1 cellular context compared by ENCODE assay signal in the genomic region with DNA sequence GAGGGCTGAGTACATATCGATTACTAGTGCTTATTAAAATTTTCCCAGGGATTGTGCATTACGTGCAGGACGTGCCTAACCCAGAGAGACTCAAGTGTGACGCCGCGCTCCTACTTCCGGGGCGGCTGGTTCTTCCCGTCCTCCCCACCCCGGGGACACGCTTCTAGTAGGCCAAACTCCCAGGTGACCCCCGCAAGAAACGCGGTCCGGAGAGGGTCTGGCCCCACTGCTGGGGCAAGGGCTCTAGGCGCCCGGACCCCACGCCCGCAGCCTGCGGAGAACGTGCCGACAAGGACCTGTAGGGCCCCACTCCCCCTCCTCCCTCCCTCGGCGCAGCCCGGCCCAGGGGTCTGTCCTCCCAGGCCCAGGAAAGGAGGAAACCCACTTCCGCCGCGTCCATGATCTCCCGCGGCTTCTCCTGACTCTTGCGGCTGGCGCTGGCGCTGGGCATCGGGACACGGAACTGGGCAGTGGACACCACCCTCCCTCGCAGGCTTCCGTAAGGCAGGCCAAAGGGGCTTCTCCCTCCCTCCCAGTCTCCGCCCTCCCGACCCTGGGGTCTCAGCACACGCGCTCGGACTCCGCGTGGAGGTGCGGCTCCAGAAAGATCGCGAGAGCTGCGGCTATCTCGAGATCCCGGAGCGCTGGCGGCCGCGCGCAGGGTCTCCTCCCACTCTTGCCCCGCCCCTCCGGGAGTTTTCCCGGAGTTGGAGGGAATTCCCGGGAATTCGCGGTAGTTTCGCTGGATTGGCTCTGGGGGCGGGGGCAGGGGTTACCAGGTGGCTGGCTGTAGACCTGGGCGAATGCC.
A peak's percentile ranks its signal among the peaks of the same experiment; 100 is the strongest.
TF ChIP-seq lines count a peak whose summit lies in the region.

A gene (minus strand): TSS at position 609 of the 808 bp plus-strand sequence. CDS start 158 bp downstream, at position 451.

TF ChIP-seq in GM12878, 131 proteins besides CTCF, POLR2A, EP300 and RAD21 (continued from another document and continues in another):
- TF ChIP-seq, protein P1, sequence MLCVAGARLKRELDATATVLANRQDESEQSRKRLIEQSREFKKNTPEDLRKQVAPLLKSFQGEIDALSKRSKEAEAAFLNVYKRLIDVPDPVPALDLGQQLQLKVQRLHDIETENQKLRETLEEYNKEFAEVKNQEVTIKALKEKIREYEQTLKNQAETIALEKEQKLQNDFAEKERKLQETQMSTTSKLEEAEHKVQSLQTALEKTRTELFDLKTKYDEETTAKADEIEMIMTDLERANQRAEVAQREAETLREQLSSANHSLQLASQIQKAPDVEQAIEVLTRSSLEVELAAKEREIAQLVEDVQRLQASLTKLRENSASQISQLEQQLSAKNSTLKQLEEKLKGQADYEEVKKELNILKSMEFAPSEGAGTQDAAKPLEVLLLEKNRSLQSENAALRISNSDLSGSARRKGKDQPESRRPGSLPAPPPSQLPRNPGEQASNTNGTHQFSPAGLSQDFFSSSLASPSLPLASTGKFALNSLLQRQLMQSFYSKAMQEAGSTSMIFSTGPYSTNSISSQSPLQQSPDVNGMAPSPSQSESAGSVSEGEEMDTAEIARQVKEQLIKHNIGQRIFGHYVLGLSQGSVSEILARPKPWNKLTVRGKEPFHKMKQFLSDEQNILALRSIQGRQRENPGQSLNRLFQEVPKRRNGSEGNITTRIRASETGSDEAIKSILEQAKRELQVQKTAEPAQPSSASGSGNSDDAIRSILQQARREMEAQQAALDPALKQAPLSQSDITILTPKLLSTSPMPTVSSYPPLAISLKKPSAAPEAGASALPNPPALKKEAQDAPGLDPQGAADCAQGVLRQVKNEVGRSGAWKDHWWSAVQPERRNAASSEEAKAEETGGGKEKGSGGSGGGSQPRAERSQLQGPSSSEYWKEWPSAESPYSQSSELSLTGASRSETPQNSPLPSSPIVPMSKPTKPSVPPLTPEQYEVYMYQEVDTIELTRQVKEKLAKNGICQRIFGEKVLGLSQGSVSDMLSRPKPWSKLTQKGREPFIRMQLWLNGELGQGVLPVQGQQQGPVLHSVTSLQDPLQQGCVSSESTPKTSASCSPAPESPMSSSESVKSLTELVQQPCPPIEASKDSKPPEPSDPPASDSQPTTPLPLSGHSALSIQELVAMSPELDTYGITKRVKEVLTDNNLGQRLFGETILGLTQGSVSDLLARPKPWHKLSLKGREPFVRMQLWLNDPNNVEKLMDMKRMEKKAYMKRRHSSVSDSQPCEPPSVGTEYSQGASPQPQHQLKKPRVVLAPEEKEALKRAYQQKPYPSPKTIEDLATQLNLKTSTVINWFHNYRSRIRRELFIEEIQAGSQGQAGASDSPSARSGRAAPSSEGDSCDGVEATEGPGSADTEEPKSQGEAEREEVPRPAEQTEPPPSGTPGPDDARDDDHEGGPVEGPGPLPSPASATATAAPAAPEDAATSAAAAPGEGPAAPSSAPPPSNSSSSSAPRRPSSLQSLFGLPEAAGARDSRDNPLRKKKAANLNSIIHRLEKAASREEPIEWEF (IDR thresholded peaks at IDR 0.05; ENCODE audit: insufficient replicate concordance, low read depth, low read length), result no peak
- TF ChIP-seq, protein P2, sequence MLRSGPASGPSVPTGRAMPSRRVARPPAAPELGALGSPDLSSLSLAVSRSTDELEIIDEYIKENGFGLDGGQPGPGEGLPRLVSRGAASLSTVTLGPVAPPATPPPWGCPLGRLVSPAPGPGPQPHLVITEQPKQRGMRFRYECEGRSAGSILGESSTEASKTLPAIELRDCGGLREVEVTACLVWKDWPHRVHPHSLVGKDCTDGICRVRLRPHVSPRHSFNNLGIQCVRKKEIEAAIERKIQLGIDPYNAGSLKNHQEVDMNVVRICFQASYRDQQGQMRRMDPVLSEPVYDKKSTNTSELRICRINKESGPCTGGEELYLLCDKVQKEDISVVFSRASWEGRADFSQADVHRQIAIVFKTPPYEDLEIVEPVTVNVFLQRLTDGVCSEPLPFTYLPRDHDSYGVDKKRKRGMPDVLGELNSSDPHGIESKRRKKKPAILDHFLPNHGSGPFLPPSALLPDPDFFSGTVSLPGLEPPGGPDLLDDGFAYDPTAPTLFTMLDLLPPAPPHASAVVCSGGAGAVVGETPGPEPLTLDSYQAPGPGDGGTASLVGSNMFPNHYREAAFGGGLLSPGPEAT (IDR thresholded peaks at IDR 0.05; ENCODE audit: low read depth), result peak; percentile 97
- TF ChIP-seq MEF2A (IDR thresholded peaks at IDR 0.05; ENCODE audit: insufficient read depth, low read depth, low read length) (no peak), ATF7 (IDR thresholded peaks at IDR 0.05; ENCODE audit: low read depth) (peak; percentile 60; the same call in 1 of the 2 replicates), YBX1 (IDR thresholded peaks at IDR 0.05) (no peak), ZBED1 (IDR thresholded peaks at IDR 0.05; ENCODE audit: borderline replicate concordance) (peak; percentile 33), RB1 (IDR thresholded peaks at IDR 0.05; ENCODE audit: borderline replicate concordance) (peak; percentile 64; the same call in 1 of the 2 replicates), NFXL1 (IDR thresholded peaks at IDR 0.05; ENCODE audit: borderline replicate concordance) (no peak), SMAD1 (IDR thresholded peaks at IDR 0.05; ENCODE audit: low read depth, partially characterized antibody) (no peak), HDGF (IDR thresholded peaks at IDR 0.05) (no peak), KLF5 (IDR thresholded peaks at IDR 0.05; ENCODE audit: partially characterized antibody) (peak; percentile 61), SPI1 (IDR thresholded peaks at IDR 0.05; ENCODE audit: borderline replicate concordance, insufficient read depth, low read depth, low read length) (no peak; the same call in 1 of the 2 replicates), CBFB (IDR thresholded peaks at IDR 0.05; ENCODE audit: low read depth) (peak; percentile 97), ESRRA (IDR thresholded peaks at IDR 0.05; ENCODE audit: low read length) (no peak), EGR1 (IDR thresholded peaks at IDR 0.05; ENCODE audit: borderline replicate concordance in 1 of 2, low read depth in 2 of 2, low read length in 2 of 2) (no peak), RFX5 (IDR thresholded peaks at IDR 0.05; ENCODE audit: low read depth, low read length) (no peak), CHD1 (IDR thresholded peaks at IDR 0.05; ENCODE audit: low read depth, low read length) (no peak), JUNB (IDR thresholded peaks at IDR 0.05) (no peak), BACH1 (IDR thresholded peaks at IDR 0.05; ENCODE audit: borderline replicate concordance) (peak; percentile 83), TBL1XR1 (IDR thresholded peaks at IDR 0.05; ENCODE audit: low read depth, low read length) (no peak), NFYA (IDR thresholded peaks at IDR 0.05; ENCODE audit: borderline replicate concordance, low read depth, low read length) (no peak), ZZZ3 (IDR thresholded peaks at IDR 0.05; ENCODE audit: control insufficient read depth, insufficient read length, low read depth) (no peak), LARP7 (IDR thresholded peaks at IDR 0.05) (peak; percentile 83), SMC3 (IDR thresholded peaks at IDR 0.05; ENCODE audit: borderline replicate concordance, low read length) (no peak), HCFC1 (IDR thresholded peaks at IDR 0.05; ENCODE audit: low read length) (peak; percentile 36), MEF2B (IDR thresholded peaks at IDR 0.05; ENCODE audit: partially characterized antibody, poor library complexity, severe bottlenecking) (peak; percentile 15), ZSCAN29 (IDR thresholded peaks at IDR 0.05) (no peak), ZNF274 (IDR thresholded peaks at IDR 0.05; ENCODE audit: insufficient read depth, insufficient read length) (no peak), GABPA (IDR thresholded peaks at IDR 0.05; ENCODE audit: low read depth) (peak; percentile 64; the same call in 1 of the 2 replicates), EED (IDR thresholded peaks at IDR 0.05; ENCODE audit: low read depth) (peak; percentile 97), ETV6 (conservative IDR thresholded peaks at IDR 0.05 in 1 of 2, IDR thresholded peaks at IDR 0.05 in 1 of 2; ENCODE audit: borderline replicate concordance in 1 of 2, low read depth in 1 of 2) (peak in 1 of 2 experiments; percentile 44; a peak in 1 of 4 replicates), YY1 (IDR thresholded peaks at IDR 0.05; ENCODE audit: low read depth, low read length) (no peak; the same call in 1 of the 2 replicates), STAT3 (IDR thresholded peaks at IDR 0.05; ENCODE audit: low read depth, low read length) (no peak), MTA2 (IDR thresholded peaks at IDR 0.05; ENCODE audit: low read depth) (peak; percentile 84), CHD4 (IDR thresholded peaks at IDR 0.05) (no peak), ASH2L (IDR thresholded peaks at IDR 0.05; ENCODE audit: borderline replicate concordance, low read depth) (no peak; the same call in 1 of the 2 replicates), SIN3A (IDR thresholded peaks at IDR 0.05; ENCODE audit: low read depth, low read length) (no peak; the same call in 1 of the 2 replicates), CREB1 (IDR thresholded peaks at IDR 0.05; ENCODE audit: low read depth) (peak; percentile 65)
- TF ChIP-seq, protein P3, sequence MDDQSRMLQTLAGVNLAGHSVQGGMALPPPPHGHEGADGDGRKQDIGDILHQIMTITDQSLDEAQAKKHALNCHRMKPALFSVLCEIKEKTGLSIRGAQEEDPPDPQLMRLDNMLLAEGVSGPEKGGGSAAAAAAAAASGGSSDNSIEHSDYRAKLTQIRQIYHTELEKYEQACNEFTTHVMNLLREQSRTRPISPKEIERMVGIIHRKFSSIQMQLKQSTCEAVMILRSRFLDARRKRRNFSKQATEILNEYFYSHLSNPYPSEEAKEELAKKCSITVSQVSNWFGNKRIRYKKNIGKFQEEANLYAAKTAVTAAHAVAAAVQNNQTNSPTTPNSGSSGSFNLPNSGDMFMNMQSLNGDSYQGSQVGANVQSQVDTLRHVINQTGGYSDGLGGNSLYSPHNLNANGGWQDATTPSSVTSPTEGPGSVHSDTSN (IDR thresholded peaks at IDR 0.05; ENCODE audit: insufficient replicate concordance, low read depth, low read length), result no peak
- TF ChIP-seq, protein P4, sequence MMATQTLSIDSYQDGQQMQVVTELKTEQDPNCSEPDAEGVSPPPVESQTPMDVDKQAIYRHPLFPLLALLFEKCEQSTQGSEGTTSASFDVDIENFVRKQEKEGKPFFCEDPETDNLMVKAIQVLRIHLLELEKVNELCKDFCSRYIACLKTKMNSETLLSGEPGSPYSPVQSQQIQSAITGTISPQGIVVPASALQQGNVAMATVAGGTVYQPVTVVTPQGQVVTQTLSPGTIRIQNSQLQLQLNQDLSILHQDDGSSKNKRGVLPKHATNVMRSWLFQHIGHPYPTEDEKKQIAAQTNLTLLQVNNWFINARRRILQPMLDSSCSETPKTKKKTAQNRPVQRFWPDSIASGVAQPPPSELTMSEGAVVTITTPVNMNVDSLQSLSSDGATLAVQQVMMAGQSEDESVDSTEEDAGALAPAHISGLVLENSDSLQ (IDR thresholded peaks at IDR 0.05), result no peak
- TF ChIP-seq, protein P5, sequence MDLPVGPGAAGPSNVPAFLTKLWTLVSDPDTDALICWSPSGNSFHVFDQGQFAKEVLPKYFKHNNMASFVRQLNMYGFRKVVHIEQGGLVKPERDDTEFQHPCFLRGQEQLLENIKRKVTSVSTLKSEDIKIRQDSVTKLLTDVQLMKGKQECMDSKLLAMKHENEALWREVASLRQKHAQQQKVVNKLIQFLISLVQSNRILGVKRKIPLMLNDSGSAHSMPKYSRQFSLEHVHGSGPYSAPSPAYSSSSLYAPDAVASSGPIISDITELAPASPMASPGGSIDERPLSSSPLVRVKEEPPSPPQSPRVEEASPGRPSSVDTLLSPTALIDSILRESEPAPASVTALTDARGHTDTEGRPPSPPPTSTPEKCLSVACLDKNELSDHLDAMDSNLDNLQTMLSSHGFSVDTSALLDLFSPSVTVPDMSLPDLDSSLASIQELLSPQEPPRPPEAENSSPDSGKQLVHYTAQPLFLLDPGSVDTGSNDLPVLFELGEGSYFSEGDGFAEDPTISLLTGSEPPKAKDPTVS (IDR thresholded peaks at IDR 0.05; ENCODE audit: low read depth, low read length), result 0 out of 2 replicates have a peak, but pooled peaks have one; percentile 20
- TF ChIP-seq, protein P6, sequence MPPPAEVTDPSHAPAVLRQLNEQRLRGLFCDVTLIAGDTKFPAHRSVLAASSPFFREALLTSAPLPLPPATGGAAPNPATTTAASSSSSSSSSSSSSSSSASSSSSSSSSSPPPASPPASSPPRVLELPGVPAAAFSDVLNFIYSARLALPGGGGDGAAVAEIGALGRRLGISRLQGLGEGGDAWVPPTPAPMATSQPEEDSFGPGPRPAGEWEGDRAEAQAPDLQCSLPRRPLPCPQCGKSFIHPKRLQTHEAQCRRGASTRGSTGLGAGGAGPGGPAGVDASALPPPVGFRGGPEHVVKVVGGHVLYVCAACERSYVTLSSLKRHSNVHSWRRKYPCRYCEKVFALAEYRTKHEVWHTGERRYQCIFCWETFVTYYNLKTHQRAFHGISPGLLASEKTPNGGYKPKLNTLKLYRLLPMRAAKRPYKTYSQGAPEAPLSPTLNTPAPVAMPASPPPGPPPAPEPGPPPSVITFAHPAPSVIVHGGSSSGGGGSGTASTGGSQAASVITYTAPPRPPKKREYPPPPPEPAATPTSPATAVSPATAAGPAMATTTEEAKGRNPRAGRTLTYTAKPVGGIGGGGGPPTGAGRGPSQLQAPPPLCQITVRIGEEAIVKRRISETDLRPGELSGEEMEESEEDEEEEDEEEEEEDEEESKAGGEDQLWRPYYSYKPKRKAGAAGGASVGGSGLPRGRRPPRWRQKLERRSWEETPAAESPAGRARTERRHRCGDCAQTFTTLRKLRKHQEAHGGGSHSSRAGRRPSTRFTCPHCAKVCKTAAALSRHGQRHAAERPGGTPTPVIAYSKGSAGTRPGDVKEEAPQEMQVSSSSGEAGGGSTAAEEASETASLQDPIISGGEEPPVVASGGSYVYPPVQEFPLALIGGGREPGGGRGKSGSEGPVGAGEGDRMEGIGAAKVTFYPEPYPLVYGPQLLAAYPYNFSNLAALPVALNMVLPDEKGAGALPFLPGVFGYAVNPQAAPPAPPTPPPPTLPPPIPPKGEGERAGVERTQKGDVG (CRISPR knock-in tag; IDR thresholded peaks at IDR 0.05), result no peak
- TF ChIP-seq, protein P7, sequence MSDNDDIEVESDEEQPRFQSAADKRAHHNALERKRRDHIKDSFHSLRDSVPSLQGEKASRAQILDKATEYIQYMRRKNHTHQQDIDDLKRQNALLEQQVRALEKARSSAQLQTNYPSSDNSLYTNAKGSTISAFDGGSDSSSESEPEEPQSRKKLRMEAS (IDR thresholded peaks at IDR 0.05; ENCODE audit: low read depth, low read length), result peak; percentile 79
- TF ChIP-seq, protein P8, sequence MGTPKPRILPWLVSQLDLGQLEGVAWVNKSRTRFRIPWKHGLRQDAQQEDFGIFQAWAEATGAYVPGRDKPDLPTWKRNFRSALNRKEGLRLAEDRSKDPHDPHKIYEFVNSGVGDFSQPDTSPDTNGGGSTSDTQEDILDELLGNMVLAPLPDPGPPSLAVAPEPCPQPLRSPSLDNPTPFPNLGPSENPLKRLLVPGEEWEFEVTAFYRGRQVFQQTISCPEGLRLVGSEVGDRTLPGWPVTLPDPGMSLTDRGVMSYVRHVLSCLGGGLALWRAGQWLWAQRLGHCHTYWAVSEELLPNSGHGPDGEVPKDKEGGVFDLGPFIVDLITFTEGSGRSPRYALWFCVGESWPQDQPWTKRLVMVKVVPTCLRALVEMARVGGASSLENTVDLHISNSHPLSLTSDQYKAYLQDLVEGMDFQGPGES (IDR thresholded peaks at IDR 0.05), result no peak
